Comparison of ENCODE assay signal across 8 cellular contexts in the genomic region with DNA sequence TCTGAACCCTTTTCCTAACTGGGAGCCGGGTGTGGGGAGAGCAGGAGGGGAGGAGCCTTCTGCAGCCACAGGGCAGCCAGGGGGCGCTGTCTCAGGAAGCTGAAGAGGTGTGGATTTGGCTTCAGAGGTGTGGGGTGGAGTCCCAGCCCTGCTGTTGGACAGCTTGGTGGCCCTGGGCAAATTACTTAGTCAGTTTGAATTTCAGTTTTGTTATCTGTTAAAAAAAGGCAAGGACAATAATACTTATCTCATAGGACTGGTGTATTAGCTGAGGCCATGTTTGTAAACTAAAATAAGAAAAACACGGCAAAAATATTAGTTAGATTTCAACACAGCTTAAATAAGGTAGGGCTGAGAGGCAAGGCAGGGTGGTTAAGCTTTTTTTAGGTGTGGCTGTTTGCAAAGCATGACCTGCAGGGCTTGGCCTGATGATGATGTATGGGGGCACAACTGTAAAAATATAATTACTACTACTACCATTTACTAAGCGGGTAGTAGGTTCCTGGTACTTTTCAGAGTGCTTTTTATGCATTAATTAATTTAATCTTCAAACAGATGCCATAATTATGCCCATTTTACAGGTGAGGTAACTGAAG.
DNase-seq lines count a peak whose midpoint lies in the region; ATAC-seq and TF ChIP-seq lines count a peak whose summit lies in the region.

No MANE protein-coding gene starts in this region.

- intact Hi-C loops in colonic mucosa (cut with DNase I): loop anchor here (2.0 kb wide), 1 partner anchor 110 kb away; no protein-coding TSS in a partner anchor

- DNase-seq in A172 (ENCODE audit: low spot score) (peak; percentile 86), NCI-H2081 (lab: John Stamatoyannopoulos, UW) (peak; percentile 78 to 83), WERI-Rb-1 (peak; percentile 100), colonic mucosa (peak; percentile 95), left kidney (ENCODE audit: low read depth, low spot score) (peak; percentile 87)
- DNase-seq in stimulated activated CD8-positive, alpha-beta memory T cell treated with anti-CD3 and anti-CD28 coated beads, Interleukin-12 subunit alpha, Interleukin-12 subunit beta, amount 100 ng/mL, for 1 hour (ENCODE audit: low read depth): peak; percentile 30

- TF ChIP-seq CTCF in WERI-Rb-1 (IDR thresholded peaks at IDR 0.05; ENCODE audit: low read depth, low read length) (peak; percentile 100), colonic mucosa (IDR thresholded peaks at IDR 0.05) (peak; percentile 83)

- no peaks in the 10 kb centered on the region for H3K27me3 ChIP-seq in WERI-Rb-1 (ENCODE audit: insufficient read depth, low read depth, severe bottlenecking)
- H3K27me3 ChIP-seq in colonic mucosa: no peaks in the 10 kb centered on the region

- H3K9me3 ChIP-seq in WERI-Rb-1 (ENCODE audit: severe bottlenecking) (no peaks in the 10 kb centered on the region), colonic mucosa (no peaks in the 10 kb centered on the region)

- H3K36me3 ChIP-seq in WERI-Rb-1 (peaks cover 1% of the 10 kb centered on the region), colonic mucosa (no peaks in the 10 kb centered on the region)

- H3K27ac ChIP-seq in WERI-Rb-1: peak overlapping the region; percentile 30
- peak overlapping the region; percentile 5 for H3K27ac ChIP-seq in colonic mucosa

- H3K4me3 ChIP-seq in WERI-Rb-1 (ENCODE audit: low read depth, low read length) (no peak overlapping the region; the same call in 1 of the 2 replicates), colonic mucosa (no peak overlapping the region)

- H3K9ac ChIP-seq in colonic mucosa (ENCODE audit: low read depth in 2 of 2, low read length in 2 of 2): peak overlapping the region in 1 of 2 donors; percentile 82

- H3K4me1 ChIP-seq in colonic mucosa: no peaks in the 10 kb centered on the region

- ATAC-seq in GM18498 (IDR thresholded peaks at IDR 0.05; ENCODE audit: unreplicated experiment): peak; percentile 95
- ATAC-seq in HG02885 (IDR thresholded peaks at IDR 0.05; ENCODE audit: poor library complexity, unreplicated experiment): peak; percentile 99

Comparison
In these comparisons a context has a peak if more than half of its experiments do, and no peak if none do; other contexts are left out.
1. DNase-seq: peak in every context shown above with its lines; median percentile 100 in WERI-Rb-1; 95 in colonic mucosa; 87 in left kidney; 86 in A172; 80 in NCI-H2081; 30 in stimulated activated CD8-positive, alpha-beta memory T cell treated with anti-CD3 and anti-CD28 coated beads, Interleukin-12 subunit alpha, Interleukin-12 subunit beta, amount 100 ng/mL, for 1 hour.